ENCODE assay signal across 1 cellular context in the genomic region with DNA sequence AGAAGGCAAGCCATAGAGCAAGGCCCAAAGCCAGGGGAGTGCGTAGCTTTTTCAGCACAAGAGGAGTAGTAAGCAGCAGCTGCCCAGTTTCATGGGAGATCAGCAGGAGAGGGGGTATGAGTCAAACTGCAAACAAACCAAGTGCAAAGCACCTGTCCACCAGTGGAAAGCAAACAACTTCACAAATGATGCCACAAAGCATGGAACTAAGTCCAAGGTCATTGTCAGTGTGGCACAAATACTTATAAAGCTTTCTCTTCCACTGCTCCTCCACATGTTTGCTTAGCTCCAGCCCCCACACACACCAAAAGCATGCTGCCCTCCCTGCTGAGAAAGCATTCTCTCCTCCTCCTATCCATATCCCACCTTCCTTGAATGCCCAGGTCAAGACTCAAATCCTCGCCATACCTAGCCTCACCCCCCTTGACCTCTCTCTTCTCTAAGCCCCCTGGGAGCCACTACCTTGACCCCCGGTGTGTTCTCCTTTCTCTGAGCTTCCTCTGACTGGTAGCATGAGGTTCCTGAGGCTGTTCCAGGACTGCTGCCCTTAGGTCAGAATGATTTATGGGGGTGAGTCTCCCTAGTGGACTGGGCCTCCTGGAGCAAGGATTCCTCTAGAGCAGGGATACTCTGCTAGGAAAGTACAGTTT.
TF ChIP-seq lines count a peak whose summit lies in the region.

No MANE protein-coding gene starts in this region.

TF ChIP-seq in HepG2, 621 proteins besides CTCF, POLR2A, EP300 and RAD21 (continued from another document and continues in another):
- TF ChIP-seq, protein P1, sequence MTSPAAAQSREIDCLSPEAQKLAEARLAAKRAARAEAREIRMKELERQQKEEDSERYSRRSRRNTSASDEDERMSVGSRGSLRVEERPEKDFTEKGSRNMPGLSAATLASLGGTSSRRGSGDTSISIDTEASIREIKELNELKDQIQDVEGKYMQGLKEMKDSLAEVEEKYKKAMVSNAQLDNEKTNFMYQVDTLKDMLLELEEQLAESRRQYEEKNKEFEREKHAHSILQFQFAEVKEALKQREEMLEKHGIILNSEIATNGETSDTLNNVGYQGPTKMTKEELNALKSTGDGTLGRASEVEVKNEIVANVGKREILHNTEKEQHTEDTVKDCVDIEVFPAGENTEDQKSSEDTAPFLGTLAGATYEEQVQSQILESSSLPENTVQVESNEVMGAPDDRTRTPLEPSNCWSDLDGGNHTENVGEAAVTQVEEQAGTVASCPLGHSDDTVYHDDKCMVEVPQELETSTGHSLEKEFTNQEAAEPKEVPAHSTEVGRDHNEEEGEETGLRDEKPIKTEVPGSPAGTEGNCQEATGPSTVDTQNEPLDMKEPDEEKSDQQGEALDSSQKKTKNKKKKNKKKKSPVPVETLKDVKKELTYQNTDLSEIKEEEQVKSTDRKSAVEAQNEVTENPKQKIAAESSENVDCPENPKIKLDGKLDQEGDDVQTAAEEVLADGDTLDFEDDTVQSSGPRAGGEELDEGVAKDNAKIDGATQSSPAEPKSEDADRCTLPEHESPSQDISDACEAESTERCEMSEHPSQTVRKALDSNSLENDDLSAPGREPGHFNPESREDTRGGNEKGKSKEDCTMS (CRISPR knock-in tag; conservative IDR thresholded peaks at IDR 0.05), result no peak
- peak; percentile 87; the same call in 1 of the 2 replicates for TF ChIP-seq CBX5 (CRISPR knock-in tag; IDR thresholded peaks at IDR 0.05; ENCODE audit: borderline replicate concordance)
- no peak for TF ChIP-seq MED13 (CRISPR knock-in tag; IDR thresholded peaks at IDR 0.05)
- no peak for TF ChIP-seq SRSF1 (optimal IDR thresholded peaks at IDR 0.05; ENCODE audit: low read depth, low read length)
- TF ChIP-seq STAT5B (CRISPR knock-in tag; IDR thresholded peaks at IDR 0.05), result no peak
- TF ChIP-seq HOXD1 (CRISPR knock-in tag; IDR thresholded peaks at IDR 0.05), result peak; percentile 91
- peak; percentile 86; the same call in 1 of the 2 replicates for TF ChIP-seq NFKBIZ (CRISPR knock-in tag; IDR thresholded peaks at IDR 0.05)
- TF ChIP-seq ZNF136 (CRISPR knock-in tag; IDR thresholded peaks at IDR 0.05; ENCODE audit: low read depth), result no peak; the same call in 1 of the 2 replicates
- TF ChIP-seq MAF1 (CRISPR knock-in tag; IDR thresholded peaks at IDR 0.05; ENCODE audit: borderline replicate concordance), result 0 out of 2 replicates have a peak, but pooled peaks have one; percentile 49
- TF ChIP-seq SMARCE1 (IDR thresholded peaks at IDR 0.05; ENCODE audit: borderline replicate concordance), result peak; percentile 86
- no peak for TF ChIP-seq PCBP1 (IDR thresholded peaks at IDR 0.05; ENCODE audit: borderline replicate concordance, low read depth, low read length)
- TF ChIP-seq HHEX (CRISPR knock-in tag; IDR thresholded peaks at IDR 0.05), result peak; percentile 95
- TF ChIP-seq FOXJ3 (CRISPR knock-in tag; IDR thresholded peaks at IDR 0.05; ENCODE audit: borderline replicate concordance), result peak; percentile 75; the same call in 1 of the 2 replicates
- no peak for TF ChIP-seq ELF1 (CRISPR knock-in tag; IDR thresholded peaks at IDR 0.05)
- no peak for TF ChIP-seq KMT2A (CRISPR knock-in tag; IDR thresholded peaks at IDR 0.05)
- TF ChIP-seq, protein P2, sequence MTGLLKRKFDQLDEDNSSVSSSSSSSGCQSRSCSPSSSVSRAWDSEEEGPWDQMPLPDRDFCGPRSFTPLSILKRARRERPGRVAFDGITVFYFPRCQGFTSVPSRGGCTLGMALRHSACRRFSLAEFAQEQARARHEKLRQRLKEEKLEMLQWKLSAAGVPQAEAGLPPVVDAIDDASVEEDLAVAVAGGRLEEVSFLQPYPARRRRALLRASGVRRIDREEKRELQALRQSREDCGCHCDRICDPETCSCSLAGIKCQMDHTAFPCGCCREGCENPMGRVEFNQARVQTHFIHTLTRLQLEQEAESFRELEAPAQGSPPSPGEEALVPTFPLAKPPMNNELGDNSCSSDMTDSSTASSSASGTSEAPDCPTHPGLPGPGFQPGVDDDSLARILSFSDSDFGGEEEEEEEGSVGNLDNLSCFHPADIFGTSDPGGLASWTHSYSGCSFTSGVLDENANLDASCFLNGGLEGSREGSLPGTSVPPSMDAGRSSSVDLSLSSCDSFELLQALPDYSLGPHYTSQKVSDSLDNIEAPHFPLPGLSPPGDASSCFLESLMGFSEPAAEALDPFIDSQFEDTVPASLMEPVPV (CRISPR knock-in tag; IDR thresholded peaks at IDR 0.05), result no peak; the same call in 1 of the 2 replicates
- TF ChIP-seq NFYB (CRISPR knock-in tag; IDR thresholded peaks at IDR 0.05), result no peak; the same call in 1 of the 2 replicates
- peak; percentile 46; the same call in 1 of the 2 replicates for TF ChIP-seq YEATS2 (CRISPR knock-in tag; IDR thresholded peaks at IDR 0.05; ENCODE audit: borderline replicate concordance)
- TF ChIP-seq ZNF891 (CRISPR knock-in tag; IDR thresholded peaks at IDR 0.05), result no peak
- no peak for TF ChIP-seq ZNF879 (CRISPR knock-in tag; IDR thresholded peaks at IDR 0.05)
- no peak for TF ChIP-seq ZBTB3 (CRISPR knock-in tag; IDR thresholded peaks at IDR 0.05; ENCODE audit: borderline replicate concordance, low read depth)
- TF ChIP-seq, protein P3, sequence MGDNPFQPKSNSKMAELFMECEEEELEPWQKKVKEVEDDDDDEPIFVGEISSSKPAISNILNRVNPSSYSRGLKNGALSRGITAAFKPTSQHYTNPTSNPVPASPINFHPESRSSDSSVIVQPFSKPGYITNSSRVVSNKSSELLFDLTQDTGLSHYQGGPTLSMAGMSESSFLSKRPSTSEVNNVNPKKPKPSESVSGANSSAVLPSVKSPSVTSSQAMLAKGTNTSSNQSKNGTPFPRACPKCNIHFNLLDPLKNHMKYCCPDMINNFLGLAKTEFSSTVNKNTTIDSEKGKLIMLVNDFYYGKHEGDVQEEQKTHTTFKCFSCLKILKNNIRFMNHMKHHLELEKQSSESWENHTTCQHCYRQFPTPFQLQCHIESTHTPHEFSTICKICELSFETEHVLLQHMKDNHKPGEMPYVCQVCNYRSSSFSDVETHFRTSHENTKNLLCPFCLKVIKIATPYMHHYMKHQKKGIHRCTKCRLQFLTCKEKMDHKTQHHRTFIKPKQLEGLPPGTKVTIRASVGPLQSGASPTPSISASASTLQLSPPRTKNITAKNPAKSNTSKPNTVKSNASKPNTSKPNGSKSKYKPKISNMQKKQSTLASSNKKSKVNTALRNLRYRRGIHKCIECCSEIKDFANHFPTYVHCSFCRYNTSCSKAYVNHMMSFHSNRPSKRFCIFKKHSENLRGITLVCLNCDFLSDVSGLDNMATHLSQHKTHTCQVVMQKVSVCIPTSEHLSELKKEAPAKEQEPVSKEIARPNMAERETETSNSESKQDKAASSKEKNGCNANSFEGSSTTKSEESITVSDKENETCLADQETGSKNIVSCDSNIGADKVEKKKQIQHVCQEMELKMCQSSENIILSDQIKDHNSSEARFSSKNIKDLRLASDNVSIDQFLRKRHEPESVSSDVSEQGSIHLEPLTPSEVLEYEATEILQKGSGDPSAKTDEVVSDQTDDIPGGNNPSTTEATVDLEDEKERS (CRISPR knock-in tag; IDR thresholded peaks at IDR 0.05), result no peak
- no peak for TF ChIP-seq ZNF383 (CRISPR knock-in tag; IDR thresholded peaks at IDR 0.05; ENCODE audit: borderline replicate concordance)
- no peak for TF ChIP-seq MTF2 (CRISPR knock-in tag; IDR thresholded peaks at IDR 0.05; ENCODE audit: borderline replicate concordance)
- no peak for TF ChIP-seq ELF4 (CRISPR knock-in tag; IDR thresholded peaks at IDR 0.05; ENCODE audit: borderline replicate concordance)
- no peak for TF ChIP-seq PRMT3 (CRISPR knock-in tag; IDR thresholded peaks at IDR 0.05; ENCODE audit: borderline replicate concordance, low read depth)
- no peak for TF ChIP-seq KLF9 (CRISPR knock-in tag; IDR thresholded peaks at IDR 0.05; ENCODE audit: low read depth)
- TF ChIP-seq ZNF431 (CRISPR knock-in tag; IDR thresholded peaks at IDR 0.05; ENCODE audit: borderline replicate concordance, low read depth), result peak; percentile 35; the same call in 1 of the 2 replicates
- peak; percentile 64; the same call in 1 of the 2 replicates for TF ChIP-seq KDM3A (CRISPR knock-in tag; IDR thresholded peaks at IDR 0.05; ENCODE audit: low read depth)
- TF ChIP-seq DR1 (CRISPR knock-in tag; IDR thresholded peaks at IDR 0.05), result 0 out of 2 replicates have a peak, but pooled peaks have one; percentile 3
- TF ChIP-seq ZNF768 (CRISPR knock-in tag; IDR thresholded peaks at IDR 0.05), result no peak
- peak; percentile 61; the same call in 1 of the 2 replicates for TF ChIP-seq BORCS8-MEF2B (CRISPR knock-in tag; IDR thresholded peaks at IDR 0.05)
- TF ChIP-seq, protein P4, sequence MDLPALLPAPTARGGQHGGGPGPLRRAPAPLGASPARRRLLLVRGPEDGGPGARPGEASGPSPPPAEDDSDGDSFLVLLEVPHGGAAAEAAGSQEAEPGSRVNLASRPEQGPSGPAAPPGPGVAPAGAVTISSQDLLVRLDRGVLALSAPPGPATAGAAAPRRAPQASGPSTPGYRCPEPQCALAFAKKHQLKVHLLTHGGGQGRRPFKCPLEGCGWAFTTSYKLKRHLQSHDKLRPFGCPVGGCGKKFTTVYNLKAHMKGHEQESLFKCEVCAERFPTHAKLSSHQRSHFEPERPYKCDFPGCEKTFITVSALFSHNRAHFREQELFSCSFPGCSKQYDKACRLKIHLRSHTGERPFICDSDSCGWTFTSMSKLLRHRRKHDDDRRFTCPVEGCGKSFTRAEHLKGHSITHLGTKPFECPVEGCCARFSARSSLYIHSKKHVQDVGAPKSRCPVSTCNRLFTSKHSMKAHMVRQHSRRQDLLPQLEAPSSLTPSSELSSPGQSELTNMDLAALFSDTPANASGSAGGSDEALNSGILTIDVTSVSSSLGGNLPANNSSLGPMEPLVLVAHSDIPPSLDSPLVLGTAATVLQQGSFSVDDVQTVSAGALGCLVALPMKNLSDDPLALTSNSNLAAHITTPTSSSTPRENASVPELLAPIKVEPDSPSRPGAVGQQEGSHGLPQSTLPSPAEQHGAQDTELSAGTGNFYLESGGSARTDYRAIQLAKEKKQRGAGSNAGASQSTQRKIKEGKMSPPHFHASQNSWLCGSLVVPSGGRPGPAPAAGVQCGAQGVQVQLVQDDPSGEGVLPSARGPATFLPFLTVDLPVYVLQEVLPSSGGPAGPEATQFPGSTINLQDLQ (CRISPR knock-in tag; IDR thresholded peaks at IDR 0.05), result no peak
- TF ChIP-seq BHLHE40 (IDR thresholded peaks at IDR 0.05; ENCODE audit: low read length), result peak; percentile 65; the same call in 1 of the 2 replicates
- peak; percentile 71; the same call in 1 of the 2 replicates for TF ChIP-seq ZFP90 (CRISPR knock-in tag; IDR thresholded peaks at IDR 0.05; ENCODE audit: borderline replicate concordance)
- TF ChIP-seq HNF4G (IDR thresholded peaks at IDR 0.05; ENCODE audit: borderline replicate concordance, low read depth, low read length), result peak; percentile 98
- TF ChIP-seq HNF4G (CRISPR knock-in tag; IDR thresholded peaks at IDR 0.05; ENCODE audit: borderline replicate concordance, low read depth), result peak; percentile 96
- TF ChIP-seq ZFP37 (CRISPR knock-in tag; IDR thresholded peaks at IDR 0.05; ENCODE audit: borderline replicate concordance), result no peak
- peak; percentile 55; the same call in 1 of the 2 replicates for TF ChIP-seq ZNF121 (CRISPR knock-in tag; IDR thresholded peaks at IDR 0.05)
- peak; percentile 82 for TF ChIP-seq ZFP36L1 (CRISPR knock-in tag; IDR thresholded peaks at IDR 0.05)
- peak; percentile 79 for TF ChIP-seq ZNF451 (CRISPR knock-in tag; IDR thresholded peaks at IDR 0.05)
- TF ChIP-seq MAZ (IDR thresholded peaks at IDR 0.05; ENCODE audit: borderline replicate concordance, low read depth, low read length), result peak; percentile 96
- no peak for TF ChIP-seq MAZ (CRISPR knock-in tag; IDR thresholded peaks at IDR 0.05; ENCODE audit: low read depth)
- no peak for TF ChIP-seq PLRG1 (conservative IDR thresholded peaks at IDR 0.05)
- no peak for TF ChIP-seq ZBTB8A (CRISPR knock-in tag; IDR thresholded peaks at IDR 0.05; ENCODE audit: borderline replicate concordance, low read depth)
- peak; percentile 32; the same call in 1 of the 2 replicates for TF ChIP-seq ZNF143 (CRISPR knock-in tag; IDR thresholded peaks at IDR 0.05)
- TF ChIP-seq ZNF34 (CRISPR knock-in tag; IDR thresholded peaks at IDR 0.05; ENCODE audit: borderline replicate concordance), result no peak
- TF ChIP-seq CCAR2 (optimal IDR thresholded peaks at IDR 0.05; ENCODE audit: low read depth, low read length), result peak; percentile 51
- TF ChIP-seq DNMT1 (CRISPR knock-in tag; IDR thresholded peaks at IDR 0.05), result no peak
- TF ChIP-seq ZNF468 (CRISPR knock-in tag; IDR thresholded peaks at IDR 0.05), result no peak
- TF ChIP-seq, protein P5, sequence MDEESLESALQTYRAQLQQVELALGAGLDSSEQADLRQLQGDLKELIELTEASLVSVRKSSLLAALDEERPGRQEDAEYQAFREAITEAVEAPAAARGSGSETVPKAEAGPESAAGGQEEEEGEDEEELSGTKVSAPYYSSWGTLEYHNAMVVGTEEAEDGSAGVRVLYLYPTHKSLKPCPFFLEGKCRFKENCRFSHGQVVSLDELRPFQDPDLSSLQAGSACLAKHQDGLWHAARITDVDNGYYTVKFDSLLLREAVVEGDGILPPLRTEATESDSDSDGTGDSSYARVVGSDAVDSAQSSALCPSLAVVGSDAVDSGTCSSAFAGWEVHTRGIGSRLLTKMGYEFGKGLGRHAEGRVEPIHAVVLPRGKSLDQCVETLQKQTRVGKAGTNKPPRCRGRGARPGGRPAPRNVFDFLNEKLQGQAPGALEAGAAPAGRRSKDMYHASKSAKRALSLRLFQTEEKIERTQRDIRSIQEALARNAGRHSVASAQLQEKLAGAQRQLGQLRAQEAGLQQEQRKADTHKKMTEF (CRISPR knock-in tag; IDR thresholded peaks at IDR 0.05), result peak; percentile 88
- peak; percentile 100 for TF ChIP-seq RBM22 (optimal IDR thresholded peaks at IDR 0.05; ENCODE audit: low read length)
- TF ChIP-seq, protein P6, sequence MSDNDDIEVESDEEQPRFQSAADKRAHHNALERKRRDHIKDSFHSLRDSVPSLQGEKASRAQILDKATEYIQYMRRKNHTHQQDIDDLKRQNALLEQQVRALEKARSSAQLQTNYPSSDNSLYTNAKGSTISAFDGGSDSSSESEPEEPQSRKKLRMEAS (IDR thresholded peaks at IDR 0.05), result peak; percentile 90
- TF ChIP-seq JUN (CRISPR knock-in tag; IDR thresholded peaks at IDR 0.05), result peak; percentile 90
- TF ChIP-seq ZNF660 (CRISPR knock-in tag; IDR thresholded peaks at IDR 0.05; ENCODE audit: borderline replicate concordance, low read depth), result no peak
- no peak; the same call in 1 of the 2 replicates for TF ChIP-seq ZNF225 (CRISPR knock-in tag; IDR thresholded peaks at IDR 0.05)
- 0 out of 2 replicates have a peak, but pooled peaks have one; percentile 71 for TF ChIP-seq ZNF557 (CRISPR knock-in tag; IDR thresholded peaks at IDR 0.05)
- TF ChIP-seq, protein P7, sequence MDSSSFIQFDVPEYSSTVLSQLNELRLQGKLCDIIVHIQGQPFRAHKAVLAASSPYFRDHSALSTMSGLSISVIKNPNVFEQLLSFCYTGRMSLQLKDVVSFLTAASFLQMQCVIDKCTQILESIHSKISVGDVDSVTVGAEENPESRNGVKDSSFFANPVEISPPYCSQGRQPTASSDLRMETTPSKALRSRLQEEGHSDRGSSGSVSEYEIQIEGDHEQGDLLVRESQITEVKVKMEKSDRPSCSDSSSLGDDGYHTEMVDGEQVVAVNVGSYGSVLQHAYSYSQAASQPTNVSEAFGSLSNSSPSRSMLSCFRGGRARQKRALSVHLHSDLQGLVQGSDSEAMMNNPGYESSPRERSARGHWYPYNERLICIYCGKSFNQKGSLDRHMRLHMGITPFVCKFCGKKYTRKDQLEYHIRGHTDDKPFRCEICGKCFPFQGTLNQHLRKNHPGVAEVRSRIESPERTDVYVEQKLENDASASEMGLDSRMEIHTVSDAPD (CRISPR knock-in tag; IDR thresholded peaks at IDR 0.05), result peak; percentile 70; the same call in 1 of the 2 replicates
- peak; percentile 72; the same call in 1 of the 2 replicates for TF ChIP-seq ZFP82 (CRISPR knock-in tag; IDR thresholded peaks at IDR 0.05; ENCODE audit: borderline replicate concordance)
